ENCODE assay signal across 9 cellular contexts in the genomic region with DNA sequence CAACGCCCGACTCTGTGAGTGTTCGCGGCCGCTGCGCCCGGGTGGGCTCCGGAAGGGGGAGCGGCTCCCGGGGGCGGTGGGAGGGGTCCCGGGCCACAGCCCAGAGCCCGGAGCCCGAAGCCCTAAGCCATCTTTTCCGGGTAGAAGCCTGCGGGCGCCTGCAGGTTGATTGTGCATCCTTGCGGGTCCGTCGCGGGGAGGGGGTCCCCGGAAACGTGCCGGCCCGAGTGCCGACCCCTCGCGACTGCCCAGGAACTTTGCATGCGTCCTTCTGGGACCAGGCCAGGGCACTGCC. TPM values are rescaled to one million over a fixed set of nuclear protein-coding genes. Genes with fewer than 3 reads are reported as not detected.
A peak's percentile ranks its signal among the peaks of the same experiment; 100 is the strongest.
DNase-seq lines count a peak whose midpoint lies in the region; ATAC-seq, FAIRE-seq and TF ChIP-seq lines count a peak whose summit lies in the region.
"Had no signal": no experiment of that assay in that cellular context is flagged by ENCODE, and none has a peak within 500 bp of the region (broad histone marks: within the 10 kb centered on the region; RNA-seq: fewer than 3 reads in every experiment).

No MANE protein-coding gene starts in this region.

- no peak overlapping the region for H3K27ac ChIP-seq in PC-9

- H3K4me3 ChIP-seq in PC-9: peak overlapping the region; percentile 100

- H3K4me1 ChIP-seq in PC-9 (replicated peaks; ENCODE audit: insufficient read depth): peaks cover 15% of the 10 kb centered on the region

- H3K36me3 ChIP-seq in PC-9 (ENCODE audit: low read depth): peaks cover 3% of the 10 kb centered on the region; the same call in 1 of the 2 replicates

- H3K79me2 ChIP-seq in PC-9 (ENCODE audit: low read depth): peaks cover 47% of the 10 kb centered on the region

- peak overlapping the region; percentile 92 for H3K4me2 ChIP-seq in PC-9

- no TSS peak for BruUV-seq in PC-9 (replicated peaks; lab: Mats Ljungman, UMichigan)

- ATAC-seq in HG02763 (IDR thresholded peaks at IDR 0.05; ENCODE audit: unreplicated experiment): peak; percentile 39

- intact Hi-C loops in PC-9 (cut with micrococcal nuclease; ENCODE audit: unreplicated experiment): no loop called here

- H3F3A ChIP-seq in PC-9 (ENCODE audit: insufficient read depth, low read depth): 0 out of 2 replicates have a peak, but pooled peaks cover 3% of the 10 kb centered on the region

- TF ChIP-seq POLR2A in GM12892 (IDR thresholded peaks at IDR 0.05; ENCODE audit: low read depth, low read length): no peak

- H2AFZ ChIP-seq in PC-9: peak overlapping the region; percentile 99

- no peaks in the 10 kb centered on the region for H3K27me3 ChIP-seq in PC-9 (ENCODE audit: insufficient read depth, low read depth)

- no peak for FAIRE-seq in GM12892 (lab: Jason Lieb, UNC)

- H3K9me3 ChIP-seq in PC-9 (ENCODE audit: insufficient read depth, low read depth): no peaks in the 10 kb centered on the region

- H3K9me2 ChIP-seq in PC-9 (ENCODE audit: insufficient read depth): no peaks in the 10 kb centered on the region

- no peak for TF ChIP-seq CTCF in PC-9 (conservative IDR thresholded peaks at IDR 0.05)

- H4K20me1 ChIP-seq in PC-9 (ENCODE audit: insufficient read depth): no peaks in the 10 kb centered on the region

- POLR2A ChIA-PET in PC-9 (lab: Charles Lee; ENCODE audit: unreplicated experiment): no interaction called here

- peak; percentile 51 for DNase-seq in GM12892 (ENCODE audit: insufficient read length)
- DNase-seq in PC-9: no peak
- peak; percentile 43 for DNase-seq in amniotic stem cell (lab: John Stamatoyannopoulos, UW)
- peak; percentile 74 for DNase-seq in iPS-NIHi11 (ENCODE audit: low spot score)
- DNase-seq in stimulated activated CD4-positive, alpha-beta T cell treated with anti-CD3 and anti-CD28 coated beads, Interleukin-12 subunit alpha, Interleukin-12 subunit beta, amount 100 ng/mL, for 48 hours (ENCODE audit: low read depth in 2 of 3, low spot score in 1 of 3): peak in 2 of 3 donors; percentile 21 to 41
- DNase-seq in DMS153 treated with DMSO at 0.1 percent for 48 hours (lab: John Stamatoyannopoulos, UW; ENCODE audit: unreplicated experiment): no peak
- no peak for DNase-seq in SKM-1 (lab: John Stamatoyannopoulos, UW; ENCODE audit: unreplicated experiment)

- CTCF ChIA-PET in PC-9 (lab: Charles Lee): no interaction called here

RNA-seq across cellular contexts. Expression of gene PTPRA, which starts 0.4 kb away (rescaled TPM):
- polyA plus RNA-seq in GM12892 (2012; ENCODE audit: missing spikeins): 37.4 TPM
- 36.6 and 48.8 TPM in 2 replicates for total RNA-seq in PC-9 (2021)

RNA-seq across cellular contexts. Expression of gene VPS16, which starts 33.1 kb away (rescaled TPM):
- polyA plus RNA-seq in GM12892 (2012; ENCODE audit: missing spikeins): 21.5 TPM
- 21.5 and 31.9 TPM in 2 replicates for total RNA-seq in PC-9 (2021)

RNA-seq across cellular contexts. Expression of gene PCED1A, which starts 33.2 kb away (rescaled TPM):
- 23.3 TPM for polyA plus RNA-seq in GM12892 (2012; ENCODE audit: missing spikeins)
- 47.9 and 60.1 TPM in 2 replicates for total RNA-seq in PC-9 (2021)

RNA-seq across cellular contexts. Expression of gene TMEM239, which starts 57.5 kb away (rescaled TPM):
- not detected for polyA plus RNA-seq in GM12892 (2012; ENCODE audit: missing spikeins)
- not detected in 2 replicates for total RNA-seq in PC-9 (2021)
- total RNA-seq: dermis microvascular lymphatic vessel endothelial cell had no signal

RNA-seq across cellular contexts. Expression of gene C20orf141, which starts 58.9 kb away (rescaled TPM):
- polyA plus RNA-seq in GM12892 (2012; ENCODE audit: missing spikeins): not detected
- not detected in 2 replicates for total RNA-seq in PC-9 (2021)
- total RNA-seq: dermis microvascular lymphatic vessel endothelial cell had no signal

Comparison
In these comparisons a context has a peak if more than half of its experiments do, and no peak if none do; other contexts are left out.
1. DNase-seq: peak in GM12892 (single experiment), amniotic stem cell (single experiment), iPS-NIHi11 (single experiment) and stimulated activated CD4-positive, alpha-beta T cell treated with anti-CD3 and anti-CD28 coated beads, Interleukin-12 subunit alpha, Interleukin-12 subunit beta, amount 100 ng/mL, for 48 hours (2 of 3); none in PC-9 (0 of 2), DMS153 treated with DMSO at 0.1 percent for 48 hours (single experiment) and SKM-1 (single experiment).